Comparison of ENCODE assay signal across 24 cellular contexts in genomic region chr14:104919993-104920315, GRCh38. TPM values are rescaled to one million over a fixed set of nuclear protein-coding genes. Genes with fewer than 3 reads are reported as not detected.
"Had no signal": no experiment of that assay in that cellular context is flagged by ENCODE, and none has a peak within 500 bp of the region (broad histone marks: within the 10 kb centered on the region; RNA-seq: fewer than 3 reads in every experiment).

No MANE protein-coding gene starts in this region.

- H3K27me3 ChIP-seq: cardiac muscle cell had no signal

- H3K36me3 ChIP-seq: cardiac muscle cell had no signal

- H3K4me3 ChIP-seq: cardiac muscle cell had no signal

- ATAC-seq: activated T-cell treated with anti-CD3 and anti-CD28 coated beads, Interleukin-2, amount 50 U/mL, for 4 hours; activated T-helper 17 cell treated with anti-CD3 and anti-CD28 coated beads, Interleukin-2, amount 50 U/mL, for 72 hours; PC-3; T-helper 17 cell; WTC11 had no signal

- H3K27ac ChIP-seq: cardiac muscle cell had no signal

- DNase-seq: activated CD4-positive, alpha-beta memory T cell treated with anti-CD3 and anti-CD28 coated beads for 36 hours; activated CD4-positive, alpha-beta T cell treated with anti-CD3 and anti-CD28 coated beads, Interleukin-2, amount 10 ng/mL, durations not matched to agents 7 days and 5 days; activated CD8-positive, alpha-beta memory T cell treated with anti-CD3 and anti-CD28 coated beads for 24 hours; activated gamma-delta T cell; activated naive CD4-positive, alpha-beta T cell treated with anti-CD3 and anti-CD28 coated beads for 36 hours; activated T-cell treated with anti-CD3 and anti-CD28 coated beads, Interleukin-2, amount 50 U/mL, for 4 hours; amygdala; MV-4-11; NCI-H1092 treated with DMSO at 0.1 percent for 48 hours; NCI-H1417 treated with DMSO at 0.1 percent for 48 hours; NCI-H1694; NCI-H2029; NCI-H2107; NCI-H2171 treated with DMSO at 0.1 percent for 48 hours; NCI-H226; NCI-H510A; PC-3; SHP77 treated with DMSO at 0.1 percent for 48 hours; T-helper 17 cell; T-helper 9 cell had no signal

RNA-seq across cellular contexts. Expression of gene PLD4, which starts 4.7 kb away (rescaled TPM):
- total RNA-seq: activated CD4-positive, alpha-beta memory T cell treated with anti-CD3 and anti-CD28 coated beads for 36 hours; activated CD4-positive, alpha-beta T cell treated with anti-CD3 and anti-CD28 coated beads, Interleukin-2, amount 10 ng/mL, durations not matched to agents 7 days and 5 days; activated naive CD4-positive, alpha-beta T cell treated with anti-CD3 and anti-CD28 coated beads for 36 hours; activated T-helper 17 cell treated with anti-CD3 and anti-CD28 coated beads, Interleukin-2, amount 50 U/mL, for 72 hours; MCF 10A had no signal

RNA-seq across cellular contexts. Expression of gene AHNAK2, which starts 58.2 kb away (rescaled TPM):
- total RNA-seq: activated CD4-positive, alpha-beta T cell treated with anti-CD3 and anti-CD28 coated beads, Interleukin-2, amount 10 ng/mL, durations not matched to agents 7 days and 5 days; T-helper 17 cell had no signal
